In genomic region chr14:89444536-89445125, GRCh38 we compare ENCODE assay signal across 1 cellular context.
TF ChIP-seq lines count a peak whose summit lies in the region.

No MANE protein-coding gene starts in this region.

TF ChIP-seq in SK-N-SH treated with all-trans-retinoic acid at 6 μM for 48 hours, 23 proteins besides CTCF, POLR2A, EP300 and RAD21 (continued from another document):
- TF ChIP-seq CSRNP3 (CRISPR knock-in tag; IDR thresholded peaks at IDR 0.05) = no peak
